ENCODE assay signal across 10 cellular contexts in the genomic region with DNA sequence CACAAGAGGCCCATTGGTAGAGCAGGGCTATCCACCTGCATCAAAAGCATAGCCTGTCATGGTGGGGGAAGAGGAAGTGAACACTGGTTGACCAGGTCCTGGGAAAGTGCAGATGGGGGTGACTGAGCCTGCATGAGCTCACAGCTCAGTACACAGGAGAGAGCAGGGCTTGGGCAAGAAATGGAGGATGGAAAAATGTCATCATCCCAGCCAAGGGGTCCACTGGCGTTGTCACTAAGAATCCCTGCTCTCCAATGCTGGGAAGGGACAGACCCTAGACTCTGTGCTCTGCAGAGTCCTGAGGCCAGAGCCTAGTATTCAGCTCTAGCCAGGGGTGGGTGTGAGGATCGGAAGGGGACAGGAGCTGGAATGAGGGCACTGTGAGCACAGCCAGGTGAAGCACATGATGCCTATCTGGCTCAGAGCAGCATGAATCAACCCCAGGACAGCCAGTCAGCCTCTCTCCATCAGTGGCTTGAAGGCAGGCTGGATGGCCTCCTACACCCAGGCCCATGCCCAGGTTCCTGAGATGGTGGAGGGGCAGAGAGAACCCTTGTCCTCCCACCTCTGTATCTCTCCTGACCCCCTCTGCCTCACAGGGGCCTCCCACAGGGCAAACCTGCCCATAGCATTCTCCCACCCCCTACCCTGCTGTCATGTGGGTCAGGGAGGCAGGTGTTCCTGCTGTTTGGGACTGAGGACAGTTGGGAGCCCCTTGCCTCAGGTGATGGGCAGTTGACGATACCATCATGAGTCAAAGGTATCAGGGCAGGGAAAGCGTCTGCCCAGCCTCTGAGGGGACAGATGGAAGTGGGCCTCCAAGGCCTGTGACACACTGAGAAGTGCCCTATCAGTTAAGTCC. TPM values are rescaled to one million over a fixed set of nuclear protein-coding genes. Genes with fewer than 3 reads are reported as not detected.
DNase-seq lines count a peak whose midpoint lies in the region; ATAC-seq and TF ChIP-seq lines count a peak whose summit lies in the region.
"Had no signal": no experiment of that assay in that cellular context is flagged by ENCODE, and none has a peak within 500 bp of the region (broad histone marks: within the 10 kb centered on the region; RNA-seq: fewer than 3 reads in every experiment).

No MANE protein-coding gene starts in this region.

- H3K27me3 ChIP-seq in skeletal muscle tissue (ENCODE audit: control insufficient read depth in 3 of 3, insufficient read depth in 3 of 3, low read length in 3 of 3) = no peaks in the 10 kb centered on the region

- H3K36me3 ChIP-seq in skeletal muscle tissue (ENCODE audit: control insufficient read depth in 3 of 3, insufficient read depth in 3 of 3, low read length in 3 of 3) = peaks cover 41 to 47% (median 43%) of the 10 kb centered on the region in 3 donors

- H3K4me3 ChIP-seq in skeletal muscle tissue (ENCODE audit: low read length in 3 of 3) (no peak overlapping the region), foreskin fibroblast (ENCODE audit: low read depth in 1 of 2, low read length in 2 of 2) (no peak overlapping the region)

- no peak for TF ChIP-seq CTCF in foreskin fibroblast (IDR thresholded peaks at IDR 0.05; ENCODE audit: low read depth, low read length)

- peaks cover 68 to 87% (median 74%) of the 10 kb centered on the region in 3 donors for H3K4me1 ChIP-seq in skeletal muscle tissue (ENCODE audit: control insufficient read depth in 3 of 3, insufficient read depth in 3 of 3, low read length in 3 of 3)

- H3K27me3 Mint-ChIP-seq in activated naive CD8-positive, alpha-beta T cell treated with anti-CD3 and anti-CD28 coated beads, Interleukin-2, amount 10 ng/mL, durations not matched to agents 7 days and 5 days = no peaks in the 10 kb centered on the region

- peaks cover 4% of the 10 kb centered on the region for H3K36me3 Mint-ChIP-seq in activated naive CD8-positive, alpha-beta T cell treated with anti-CD3 and anti-CD28 coated beads, Interleukin-2, amount 10 ng/mL, durations not matched to agents 7 days and 5 days

- peak overlapping the region in 1 of 3 donors; percentile 54 for H3K9ac ChIP-seq in skeletal muscle tissue (ENCODE audit: low read depth in 1 of 3, low read length in 3 of 3)

- peak overlapping the region; percentile 99 for H3K27ac Mint-ChIP-seq in activated naive CD8-positive, alpha-beta T cell treated with anti-CD3 and anti-CD28 coated beads, Interleukin-2, amount 10 ng/mL, durations not matched to agents 7 days and 5 days

- ATAC-seq in HG03432 (IDR thresholded peaks at IDR 0.05; ENCODE audit: unreplicated experiment) = peak; percentile 42
- ATAC-seq in activated naive CD8-positive, alpha-beta T cell treated with anti-CD3 and anti-CD28 coated beads, Interleukin-2, amount 10 ng/mL, durations not matched to agents 7 days and 5 days (ENCODE audit: low read depth) = peak; percentile 41

- no peaks in the 10 kb centered on the region for H3K9me3 ChIP-seq in skeletal muscle tissue (ENCODE audit: control insufficient read depth in 3 of 3, low read length in 3 of 3)

- DNase-seq in NOMO-1 treated with DMSO at 0.1 percent for 48 hours (lab: John Stamatoyannopoulos, UW; ENCODE audit: unreplicated experiment) (peak; percentile 37), NOMO-1 treated with dmso at 0.1 percent for 144 hours (lab: John Stamatoyannopoulos, UW; ENCODE audit: unreplicated experiment) (no peak), NCI-H146 treated with DMSO at 0.1 percent for 48 hours (lab: John Stamatoyannopoulos, UW; ENCODE audit: unreplicated experiment) (no peak), NCI-H1694 treated with DMSO at 0.1 percent for 48 hours (lab: John Stamatoyannopoulos, UW) (no peak), foreskin fibroblast (no peak)
- no peak for DNase-seq in activated naive CD8-positive, alpha-beta T cell treated with anti-CD3 and anti-CD28 coated beads, Interleukin-2, amount 10 ng/mL, durations not matched to agents 7 days and 5 days
- DNase-seq: stimulated activated CD4-positive, alpha-beta T cell treated with anti-CD3 and anti-CD28 coated beads, Interleukin-4, amount 100 ng/mL, for 24 hours had no signal

- POLR2A ChIA-PET in activated naive CD8-positive, alpha-beta T cell treated with anti-CD3 and anti-CD28 coated beads, Interleukin-2, amount 10 ng/mL, durations not matched to agents 7 days and 5 days (lab: Charles Lee) = interaction anchor here (0.7 to 5.8 kb wide), 12 partner anchors 9 to 119 kb away, joined by 3 to 155 read pairs (median 12); a partner anchor contains a TSS

- H3K9me3 Mint-ChIP-seq in activated naive CD8-positive, alpha-beta T cell treated with anti-CD3 and anti-CD28 coated beads, Interleukin-2, amount 10 ng/mL, durations not matched to agents 7 days and 5 days = no peaks in the 10 kb centered on the region

- peak overlapping the region; percentile 84 for H3K4me3 Mint-ChIP-seq in activated naive CD8-positive, alpha-beta T cell treated with anti-CD3 and anti-CD28 coated beads, Interleukin-2, amount 10 ng/mL, durations not matched to agents 7 days and 5 days

- H3K27ac ChIP-seq in skeletal muscle tissue (ENCODE audit: low read depth, low read length) = peak overlapping the region; percentile 22
- H3K27ac ChIP-seq: 22Rv1 had no signal

- H3K4me1 Mint-ChIP-seq in activated naive CD8-positive, alpha-beta T cell treated with anti-CD3 and anti-CD28 coated beads, Interleukin-2, amount 10 ng/mL, durations not matched to agents 7 days and 5 days = peaks cover 41% of the 10 kb centered on the region

RNA-seq across cellular contexts. Expression of a gene that starts 13.8 kb away (rescaled TPM):
- total RNA-seq in activated naive CD8-positive, alpha-beta T cell treated with anti-CD3 and anti-CD28 coated beads, Interleukin-2, amount 10 ng/mL, durations not matched to agents 7 days and 5 days = 10 to 100 TPM; 69.9 to 72.3 TPM
- total RNA-seq in skeletal muscle tissue = 31.3 TPM

RNA-seq across cellular contexts. Expression of a gene that starts 19.9 kb away (rescaled TPM):
- 10 to 100 TPM; 28.7 to 35.7 TPM for total RNA-seq in activated naive CD8-positive, alpha-beta T cell treated with anti-CD3 and anti-CD28 coated beads, Interleukin-2, amount 10 ng/mL, durations not matched to agents 7 days and 5 days
- 30.8 TPM for total RNA-seq in skeletal muscle tissue
